ENCODE assay signal across 7 cellular contexts in genomic region chr1:151510957-151511635, GRCh38.
DNase-seq lines count a peak whose midpoint lies in the region; ATAC-seq lines count a peak whose summit lies in the region.

CGN (plus strand) TSS chr1:151511387; CDS start chr1:151518520, 7,133 bp downstream.

- ATAC-seq in GM18868 (IDR thresholded peaks at IDR 0.05; ENCODE audit: unreplicated experiment) (peak; percentile 83), HG03175 (IDR thresholded peaks at IDR 0.05; ENCODE audit: unreplicated experiment) (peak; percentile 77)

- DNase-seq in NCI-H345 treated with DMSO at 0.1 percent for 48 hours (lab: John Stamatoyannopoulos, UW; ENCODE audit: unreplicated experiment) (peak; percentile 99), cerebellar nuclear complex (lab: John Stamatoyannopoulos, UW) (peak; percentile 61 to 87), kidney glomerular epithelial cell (lab: John Stamatoyannopoulos, UW) (peak; percentile 75)
- peak; percentile 77 for DNase-seq in activated CD4-positive, alpha-beta T cell treated with anti-CD3 and anti-CD28 coated beads for 1 hour
- peak; percentile 73 to 77 for DNase-seq in stimulated activated CD4-positive, alpha-beta T cell treated with anti-CD3 and anti-CD28 coated beads, Interleukin-15, amount 100 ng/mL, for 1 hour (ENCODE audit: low read depth in 1 of 2, low spot score in 1 of 2)

Comparison
In these comparisons a context has a peak if more than half of its experiments do, and no peak if none do; other contexts are left out.
1. Peak in every context shown above with its lines: DNase-seq and ATAC-seq.